Comparison of ENCODE assay signal across 8 cellular contexts in genomic region chr17:18855831-18856624, GRCh38. TPM values are rescaled to one million over a fixed set of nuclear protein-coding genes. Genes with fewer than 3 reads are reported as not detected.
DNase-seq lines count a peak whose midpoint lies in the region; ATAC-seq lines count a peak whose summit lies in the region.

No MANE protein-coding gene starts in this region.

- H3K9me3 Mint-ChIP-seq in activated CD4-positive, alpha-beta T cell treated with anti-CD3 and anti-CD28 coated beads, Interleukin-2, amount 10 ng/mL, durations not matched to agents 7 days and 5 days = no peaks in the 10 kb centered on the region

- POLR2A ChIA-PET in activated CD4-positive, alpha-beta T cell treated with anti-CD3 and anti-CD28 coated beads, Interleukin-2, amount 10 ng/mL, durations not matched to agents 7 days and 5 days (lab: Charles Lee) = no interaction called here

- peaks cover 8% of the 10 kb centered on the region for H3K36me3 Mint-ChIP-seq in activated CD4-positive, alpha-beta T cell treated with anti-CD3 and anti-CD28 coated beads, Interleukin-2, amount 10 ng/mL, durations not matched to agents 7 days and 5 days (ENCODE audit: low read depth)

- DNase-seq in C1 segment of cervical spinal cord (lab: John Stamatoyannopoulos, UW) (peak; percentile 65 to 96 (median 93)), NCI-H526 treated with DMSO at 0.1 percent for 48 hours (lab: John Stamatoyannopoulos, UW) (peak; percentile 82), dedifferentiated amniotic fluid mesenchymal stem cell (ENCODE audit: extremely low spot score) (peak; percentile 95), left kidney (ENCODE audit: low read depth, low spot score) (peak; percentile 98)
- DNase-seq in activated CD4-positive, alpha-beta T cell treated with anti-CD3 and anti-CD28 coated beads, Interleukin-2, amount 10 ng/mL, durations not matched to agents 7 days and 5 days = peak; percentile 95
- DNase-seq in stimulated activated CD4-positive, alpha-beta T cell treated with anti-CD3 and anti-CD28 coated beads, Interleukin-1b, Interleukin-23, amount 100 ng/mL, for 48 hours = peak; percentile 90

- peak overlapping the region; percentile 91 for H3K27ac Mint-ChIP-seq in activated CD4-positive, alpha-beta T cell treated with anti-CD3 and anti-CD28 coated beads, Interleukin-2, amount 10 ng/mL, durations not matched to agents 7 days and 5 days

- peak overlapping the region; percentile 95 for H3K4me3 Mint-ChIP-seq in activated CD4-positive, alpha-beta T cell treated with anti-CD3 and anti-CD28 coated beads, Interleukin-2, amount 10 ng/mL, durations not matched to agents 7 days and 5 days

- no peaks in the 10 kb centered on the region for H3K27me3 Mint-ChIP-seq in activated CD4-positive, alpha-beta T cell treated with anti-CD3 and anti-CD28 coated beads, Interleukin-2, amount 10 ng/mL, durations not matched to agents 7 days and 5 days

- CTCF ChIA-PET in activated CD4-positive, alpha-beta T cell treated with anti-CD3 and anti-CD28 coated beads, Interleukin-2, amount 10 ng/mL, durations not matched to agents 7 days and 5 days (lab: Charles Lee) = interaction anchor here (0.9 kb wide), 1 partner anchor 100 kb away, joined by 3 read pairs; no protein-coding TSS in a partner anchor

- H3K4me1 Mint-ChIP-seq in activated CD4-positive, alpha-beta T cell treated with anti-CD3 and anti-CD28 coated beads, Interleukin-2, amount 10 ng/mL, durations not matched to agents 7 days and 5 days = peaks cover 47% of the 10 kb centered on the region

- peak; percentile 70 for ATAC-seq in GM19351 (IDR thresholded peaks at IDR 0.05; ENCODE audit: unreplicated experiment)
- peak; percentile 70 for ATAC-seq in HG03520 (IDR thresholded peaks at IDR 0.05; ENCODE audit: unreplicated experiment)

RNA-seq across cellular contexts. Expression of gene PRPSAP2, which starts 1.9 kb away (rescaled TPM):
- 10 to 100 TPM; 47.2 to 49.0 TPM for total RNA-seq in activated CD4-positive, alpha-beta T cell treated with anti-CD3 and anti-CD28 coated beads, Interleukin-2, amount 10 ng/mL, durations not matched to agents 7 days and 5 days

Comparison
In these comparisons a context has a peak if more than half of its experiments do, and no peak if none do; other contexts are left out.
1. Peak in every context shown above with its lines: DNase-seq and ATAC-seq.